ENCODE assay signal across 11 cellular contexts in genomic region chr2:111705206-111705605, GRCh38.
DNase-seq lines count a peak whose midpoint lies in the region; ATAC-seq and TF ChIP-seq lines count a peak whose summit lies in the region.
"Had no signal": no experiment of that assay in that cellular context is flagged by ENCODE, and none has a peak within 500 bp of the region (broad histone marks: within the 10 kb centered on the region; RNA-seq: fewer than 3 reads in every experiment).

No MANE protein-coding gene starts in this region.

- H4K20me1 ChIP-seq in DND-41 (ENCODE audit: insufficient read depth, low read length): no peaks in the 10 kb centered on the region
- no peaks in the 10 kb centered on the region for H4K20me1 ChIP-seq in MM.1S (ENCODE audit: insufficient read depth, low read length)

- peaks cover 98% of the 10 kb centered on the region for H3K4me1 ChIP-seq in DND-41 (ENCODE audit: insufficient read depth, low read length)
- H3K4me1 ChIP-seq in MM.1S (ENCODE audit: low read length): peaks cover 87% of the 10 kb centered on the region

- ATAC-seq in DND-41 (ENCODE audit: insufficient read depth, low read depth) (peak; percentile 35), GM21528 (IDR thresholded peaks at IDR 0.05; ENCODE audit: low FRiP score, unreplicated experiment) (peak; percentile 22)

- no peak for TF ChIP-seq POLR2A in lower leg skin (IDR thresholded peaks at IDR 0.05)

- peak overlapping the region; percentile 49 for H3K4me2 ChIP-seq in DND-41 (ENCODE audit: insufficient read depth, low read length)
- peak overlapping the region; percentile 74 for H3K4me2 ChIP-seq in MM.1S (ENCODE audit: low read depth, low read length)

- H3K36me3 ChIP-seq in DND-41 (ENCODE audit: insufficient read depth, low read length) (no peaks in the 10 kb centered on the region), MM.1S (replicated peaks; ENCODE audit: insufficient read depth, low read length) (no peaks in the 10 kb centered on the region)
- H3K36me3 ChIP-seq: thoracic aorta had no signal

- intact Hi-C loops in head of caudate nucleus (cut with DNase I): no loop called here
- intact Hi-C loops in lower leg skin (cut with DNase I; ENCODE audit: low total_unique reads): no loop called here

- H3K27me3 ChIP-seq in DND-41 (ENCODE audit: insufficient read depth, low read length, poor library complexity) (no peaks in the 10 kb centered on the region), MM.1S (replicated peaks; ENCODE audit: insufficient read depth, low read length) (no peaks in the 10 kb centered on the region)

- no peak overlapping the region for H2AFZ ChIP-seq in DND-41 (ENCODE audit: low read depth, low read length)
- no peak overlapping the region for H2AFZ ChIP-seq in MM.1S (ENCODE audit: low read length)

- H3K9me3 ChIP-seq in DND-41 (ENCODE audit: insufficient read depth, low read length, severe bottlenecking) (no peaks in the 10 kb centered on the region), MM.1S (replicated peaks; ENCODE audit: insufficient read depth, low read length) (no peaks in the 10 kb centered on the region)
- H3K9me3 ChIP-seq: thoracic aorta had no signal

- H3K27ac ChIP-seq in DND-41 (ENCODE audit: low read length) (peak overlapping the region; percentile 97), MM.1S (ENCODE audit: low read length) (peak overlapping the region; percentile 97)
- H3K27ac ChIP-seq: thoracic aorta had no signal

- DNase-seq in DND-41: peak; percentile 81
- DNase-seq in MM.1S: peak; percentile 94
- DNase-seq in glomerular visceral epithelial cell (ENCODE audit: extremely low spot score): peak; percentile 22
- DNase-seq in head of caudate nucleus: no peak
- DNase-seq in NCI-H345 (lab: John Stamatoyannopoulos, UW): no peak
- no peak for DNase-seq in SKM-1 treated with dmso at 0.1 percent for 144 hours (lab: John Stamatoyannopoulos, UW; ENCODE audit: unreplicated experiment)
- no peak for DNase-seq in lower leg skin (ENCODE audit: low spot score in 2 of 2)
- DNase-seq: caudate nucleus, NCI-H1694 treated with DMSO at 0.1 percent for 48 hours had no signal

- H3K9me2 ChIP-seq in MM.1S (replicated peaks; ENCODE audit: insufficient read depth, low read length): no peaks in the 10 kb centered on the region

- H3K4me3 ChIP-seq in DND-41 (ENCODE audit: low read depth in 1 of 2, low read length in 2 of 2) (peak overlapping the region in 1 of 2 experiments; percentile 15; a peak in 1 of 4 replicates), MM.1S (ENCODE audit: low read length) (peak overlapping the region; percentile 24; the same call in 1 of the 2 replicates), lower leg skin (ENCODE audit: low read depth, poor library complexity, severe bottlenecking) (no peak overlapping the region)
- H3K4me3 ChIP-seq: thoracic aorta had no signal

- peaks cover 53% of the 10 kb centered on the region for H3F3A ChIP-seq in MM.1S (ENCODE audit: insufficient read depth, low read length)

- WGBS in lower leg skin, 2 donors: 76 to 88% methylated on average over 6 of the region's 6 CpGs

- H3K9ac ChIP-seq in DND-41 (ENCODE audit: low read depth, low read length) (peak overlapping the region; percentile 66), MM.1S (ENCODE audit: low read length) (peak overlapping the region; percentile 99)

- H3K79me2 ChIP-seq in DND-41 (ENCODE audit: insufficient read depth, low read length): peaks cover 13% of the 10 kb centered on the region
- peaks cover 12% of the 10 kb centered on the region for H3K79me2 ChIP-seq in MM.1S (ENCODE audit: low read length)

- TF ChIP-seq CTCF in DND-41 (IDR thresholded peaks at IDR 0.05; ENCODE audit: borderline replicate concordance, extremely low read depth, low read length, poor library complexity, severe bottlenecking) (no peak), MM.1S (IDR thresholded peaks at IDR 0.05; ENCODE audit: low read length) (no peak), lower leg skin (IDR thresholded peaks at IDR 0.05) (no peak)

Comparison
In these comparisons a context has a peak if more than half of its experiments do, and no peak if none do; other contexts are left out.
1. DNase-seq: peak in DND-41 (single experiment), MM.1S (single experiment) and glomerular visceral epithelial cell (single experiment); none in head of caudate nucleus (0 of 42), NCI-H345 (single experiment), SKM-1 treated with dmso at 0.1 percent for 144 hours (single experiment) and lower leg skin (0 of 2).